ENCODE assay signal across 21 cellular contexts in genomic region chr1:201049248-201049831, GRCh38.
"Had no signal": no experiment of that assay in that cellular context is flagged by ENCODE, and none has a peak within 500 bp of the region (broad histone marks: within the 10 kb centered on the region; RNA-seq: fewer than 3 reads in every experiment).

No MANE protein-coding gene starts in this region.

- H3K9me3 ChIP-seq: esophagus muscularis mucosa, gastrocnemius medialis, heart right ventricle, mucosa of descending colon, ovary, right atrium auricular region, sigmoid colon, stomach had no signal

- H3K27me3 ChIP-seq: esophagus muscularis mucosa, gastrocnemius medialis, ovary, right atrium auricular region, sigmoid colon, stomach had no signal

- DNase-seq: effector memory CD8-positive, alpha-beta T cell; gastrocnemius medialis; heart right ventricle; hypothalamus; islet precursor cell; mammary epithelial cell; mucosa of descending colon; natural killer cell; ovary; sigmoid colon; stimulated activated CD4-positive, alpha-beta T cell treated with anti-CD3 and anti-CD28 coated beads, Interleukin-2, amount 100 ng/mL, for 24 hours; stimulated activated CD4-positive, alpha-beta T cell treated with anti-CD3 and anti-CD28 coated beads, Interleukin-4, amount 100 ng/mL, for 4 hours; stimulated activated naive CD4-positive, alpha-beta T cell; stomach; trophoblast cell had no signal

- H3K36me3 ChIP-seq: esophagus muscularis mucosa, heart right ventricle, ovary, right atrium auricular region, sigmoid colon, stomach had no signal

- ATAC-seq: effector memory CD8-positive, alpha-beta T cell; gastrocnemius medialis; heart right ventricle; left lobe of liver; mucosa of descending colon; natural killer cell had no signal

- FAIRE-seq: urothelium cell line had no signal

- H3K27ac ChIP-seq: epithelial cell of prostate, esophagus muscularis mucosa, heart right ventricle, ovary, right atrium auricular region, sigmoid colon, skin epidermis, stomach had no signal

- H3K4me1 ChIP-seq: gastrocnemius medialis had no signal

- H3K4me3 ChIP-seq: esophagus muscularis mucosa, gastrocnemius medialis, heart right ventricle, mucosa of descending colon, ovary, right atrium auricular region, sigmoid colon, skin epidermis, stomach had no signal
